ENCODE assay signal across 10 cellular contexts in the genomic region with DNA sequence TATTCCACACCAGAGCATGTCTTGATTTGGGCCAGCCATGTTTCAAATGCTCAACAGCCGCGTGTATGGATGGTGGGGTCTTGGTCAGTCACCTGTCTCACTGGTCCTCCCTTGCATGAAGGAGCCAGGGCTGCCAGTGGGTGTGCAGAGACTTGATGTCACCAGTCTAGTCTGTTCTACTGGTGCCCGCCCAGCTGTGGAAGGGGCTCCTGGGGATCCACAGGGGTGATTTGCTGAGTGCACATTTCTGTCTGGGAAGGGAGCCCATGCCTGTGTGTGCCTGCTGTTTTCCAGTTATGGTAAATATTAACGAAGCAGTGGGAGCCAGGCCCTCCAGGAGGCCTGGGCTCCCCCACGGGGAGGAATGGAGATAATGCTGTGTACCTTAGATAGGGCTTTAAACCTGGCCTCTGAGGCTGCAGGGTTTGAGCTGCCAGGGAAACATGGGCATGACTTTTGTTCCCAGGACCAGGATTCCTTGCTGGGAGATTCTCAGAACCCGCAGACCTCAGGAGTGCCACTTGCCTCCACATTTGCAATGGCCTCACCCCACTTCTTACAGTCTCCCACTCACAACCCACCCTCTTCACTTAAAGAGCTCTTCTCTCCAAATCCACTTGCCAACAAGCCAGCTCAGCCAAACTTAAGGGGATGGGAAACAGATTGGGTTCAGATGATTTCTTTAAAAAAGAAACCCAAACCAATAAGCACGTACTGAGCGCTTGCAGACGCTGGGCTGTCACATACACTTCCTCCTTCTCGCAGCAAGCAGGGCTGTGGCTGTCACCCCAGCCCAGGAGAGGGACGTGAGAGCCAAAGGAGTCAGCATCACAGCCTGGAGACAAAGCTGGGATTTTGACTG. TPM values are rescaled to one million over a fixed set of nuclear protein-coding genes. Genes with fewer than 3 reads are reported as not detected.
DNase-seq lines count a peak whose midpoint lies in the region; ATAC-seq and TF ChIP-seq lines count a peak whose summit lies in the region.
"Had no signal": no experiment of that assay in that cellular context is flagged by ENCODE, and none has a peak within 500 bp of the region (broad histone marks: within the 10 kb centered on the region; RNA-seq: fewer than 3 reads in every experiment).

No MANE protein-coding gene starts in this region.

- peak overlapping the region in 1 of 2 donors; percentile 48 for H3K9ac ChIP-seq in liver (ENCODE audit: low read depth in 1 of 2, low read length in 2 of 2)
- H3K9ac ChIP-seq: parathyroid adenoma had no signal

- peak overlapping the region; percentile 70 to 81 for H3K27ac ChIP-seq in liver (ENCODE audit: low read depth in 1 of 2, low read length in 2 of 2)
- H3K27ac ChIP-seq: parathyroid adenoma had no signal

- no peak for TF ChIP-seq CTCF in liver (IDR thresholded peaks at IDR 0.05; ENCODE audit: low read depth, low read length, missing input control)

- 18% methylated on average over 11 of the region's 11 CpGs for WGBS in liver

- H3K4me3 ChIP-seq in liver (ENCODE audit: low read depth in 1 of 3, low read length in 3 of 3), result peak overlapping the region in 1 of 3 donors; percentile 2

- ATAC-seq in HG02798 (IDR thresholded peaks at IDR 0.05; ENCODE audit: poor library complexity, unreplicated experiment), result no peak

- H3K27me3 ChIP-seq in liver (ENCODE audit: control insufficient read depth in 4 of 4, insufficient read depth in 4 of 4, low read length in 3 of 4), result no peaks in the 10 kb centered on the region

- no peaks in the 10 kb centered on the region for H3K36me3 ChIP-seq in liver (ENCODE audit: control insufficient read depth in 4 of 4, insufficient read depth in 3 of 4, low read depth in 1 of 4, low read length in 3 of 4)

- peak; percentile 64 to 74 for TF ChIP-seq RAD21 in liver (IDR thresholded peaks at IDR 0.05)

- DNase-seq in ACHN, result peak; percentile 55
- DNase-seq in Kasumi-1 (lab: John Stamatoyannopoulos, UW), result peak; percentile 74 to 82
- DNase-seq in SKM-1 treated with dmso at 0.1 percent for 144 hours (lab: John Stamatoyannopoulos, UW; ENCODE audit: unreplicated experiment), result peak; percentile 36
- DNase-seq in A172 (ENCODE audit: low spot score), result no peak
- DNase-seq in NCI-H1436 (lab: John Stamatoyannopoulos, UW), result no peak
- no peak for DNase-seq in AG08396 (ENCODE audit: low spot score)
- DNase-seq: NCI-H2227 treated with DMSO at 0.1 percent for 48 hours had no signal

- H3K4me1 ChIP-seq in liver (ENCODE audit: control insufficient read depth in 4 of 4, insufficient read depth in 4 of 4, low read length in 3 of 4), result peaks cover 3 to 40% (median 36%) of the 10 kb centered on the region in 4 donors

- in situ Hi-C loops in ACHN (cut with HindIII; ENCODE audit: low pct_ligation_motif_present, low pct_unique_long_range_greater_than_20kb, low sequenced_read_pairs), result no loop called here

- no peaks in the 10 kb centered on the region for H3K9me3 ChIP-seq in liver (ENCODE audit: control insufficient read depth in 4 of 4, low read length in 3 of 4)

TF ChIP-seq in liver, 16 proteins besides CTCF, POLR2A, EP300 and RAD21:
- TF ChIP-seq NR2F2 (IDR thresholded peaks at IDR 0.05) (peak; percentile 40), GABPA (IDR thresholded peaks at IDR 0.05 in 1 of 2, conservative IDR thresholded peaks at IDR 0.05 in 1 of 2) (no peak), JUND (IDR thresholded peaks at IDR 0.05) (peak in 1 of 2 donors; percentile 81), FOXA1 (IDR thresholded peaks at IDR 0.05) (peak; percentile 89), EGR1 (IDR thresholded peaks at IDR 0.05; ENCODE audit: low read depth in 2 of 2) (peak in 1 of 2 donors; percentile 75), SP1 (IDR thresholded peaks at IDR 0.05) (peak; percentile 77), RXRA (IDR thresholded peaks at IDR 0.05) (peak; percentile 66 to 92), HNF4A (conservative IDR thresholded peaks at IDR 0.05) (peak; percentile 64 to 89), TAF1 (conservative IDR thresholded peaks at IDR 0.05) (peak; percentile 61), HNF4G (IDR thresholded peaks at IDR 0.05) (peak; percentile 44), YY1 (IDR thresholded peaks at IDR 0.05) (peak; percentile 91), FOXA2 (IDR thresholded peaks at IDR 0.05) (peak; percentile 92)
- TF ChIP-seq, protein P1, sequence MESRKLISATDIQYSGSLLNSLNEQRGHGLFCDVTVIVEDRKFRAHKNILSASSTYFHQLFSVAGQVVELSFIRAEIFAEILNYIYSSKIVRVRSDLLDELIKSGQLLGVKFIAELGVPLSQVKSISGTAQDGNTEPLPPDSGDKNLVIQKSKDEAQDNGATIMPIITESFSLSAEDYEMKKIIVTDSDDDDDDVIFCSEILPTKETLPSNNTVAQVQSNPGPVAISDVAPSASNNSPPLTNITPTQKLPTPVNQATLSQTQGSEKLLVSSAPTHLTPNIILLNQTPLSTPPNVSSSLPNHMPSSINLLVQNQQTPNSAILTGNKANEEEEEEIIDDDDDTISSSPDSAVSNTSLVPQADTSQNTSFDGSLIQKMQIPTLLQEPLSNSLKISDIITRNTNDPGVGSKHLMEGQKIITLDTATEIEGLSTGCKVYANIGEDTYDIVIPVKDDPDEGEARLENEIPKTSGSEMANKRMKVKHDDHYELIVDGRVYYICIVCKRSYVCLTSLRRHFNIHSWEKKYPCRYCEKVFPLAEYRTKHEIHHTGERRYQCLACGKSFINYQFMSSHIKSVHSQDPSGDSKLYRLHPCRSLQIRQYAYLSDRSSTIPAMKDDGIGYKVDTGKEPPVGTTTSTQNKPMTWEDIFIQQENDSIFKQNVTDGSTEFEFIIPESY (IDR thresholded peaks at IDR 0.05), result peak; percentile 77
- TF ChIP-seq, protein P2, sequence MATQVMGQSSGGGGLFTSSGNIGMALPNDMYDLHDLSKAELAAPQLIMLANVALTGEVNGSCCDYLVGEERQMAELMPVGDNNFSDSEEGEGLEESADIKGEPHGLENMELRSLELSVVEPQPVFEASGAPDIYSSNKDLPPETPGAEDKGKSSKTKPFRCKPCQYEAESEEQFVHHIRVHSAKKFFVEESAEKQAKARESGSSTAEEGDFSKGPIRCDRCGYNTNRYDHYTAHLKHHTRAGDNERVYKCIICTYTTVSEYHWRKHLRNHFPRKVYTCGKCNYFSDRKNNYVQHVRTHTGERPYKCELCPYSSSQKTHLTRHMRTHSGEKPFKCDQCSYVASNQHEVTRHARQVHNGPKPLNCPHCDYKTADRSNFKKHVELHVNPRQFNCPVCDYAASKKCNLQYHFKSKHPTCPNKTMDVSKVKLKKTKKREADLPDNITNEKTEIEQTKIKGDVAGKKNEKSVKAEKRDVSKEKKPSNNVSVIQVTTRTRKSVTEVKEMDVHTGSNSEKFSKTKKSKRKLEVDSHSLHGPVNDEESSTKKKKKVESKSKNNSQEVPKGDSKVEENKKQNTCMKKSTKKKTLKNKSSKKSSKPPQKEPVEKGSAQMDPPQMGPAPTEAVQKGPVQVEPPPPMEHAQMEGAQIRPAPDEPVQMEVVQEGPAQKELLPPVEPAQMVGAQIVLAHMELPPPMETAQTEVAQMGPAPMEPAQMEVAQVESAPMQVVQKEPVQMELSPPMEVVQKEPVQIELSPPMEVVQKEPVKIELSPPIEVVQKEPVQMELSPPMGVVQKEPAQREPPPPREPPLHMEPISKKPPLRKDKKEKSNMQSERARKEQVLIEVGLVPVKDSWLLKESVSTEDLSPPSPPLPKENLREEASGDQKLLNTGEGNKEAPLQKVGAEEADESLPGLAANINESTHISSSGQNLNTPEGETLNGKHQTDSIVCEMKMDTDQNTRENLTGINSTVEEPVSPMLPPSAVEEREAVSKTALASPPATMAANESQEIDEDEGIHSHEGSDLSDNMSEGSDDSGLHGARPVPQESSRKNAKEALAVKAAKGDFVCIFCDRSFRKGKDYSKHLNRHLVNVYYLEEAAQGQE (IDR thresholded peaks at IDR 0.05), result peak; percentile 89
- TF ChIP-seq, protein P3, sequence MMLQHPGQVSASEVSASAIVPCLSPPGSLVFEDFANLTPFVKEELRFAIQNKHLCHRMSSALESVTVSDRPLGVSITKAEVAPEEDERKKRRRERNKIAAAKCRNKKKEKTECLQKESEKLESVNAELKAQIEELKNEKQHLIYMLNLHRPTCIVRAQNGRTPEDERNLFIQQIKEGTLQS (IDR thresholded peaks at IDR 0.05), result no peak
- TF ChIP-seq, protein P4, sequence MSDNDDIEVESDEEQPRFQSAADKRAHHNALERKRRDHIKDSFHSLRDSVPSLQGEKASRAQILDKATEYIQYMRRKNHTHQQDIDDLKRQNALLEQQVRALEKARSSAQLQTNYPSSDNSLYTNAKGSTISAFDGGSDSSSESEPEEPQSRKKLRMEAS (IDR thresholded peaks at IDR 0.05), result peak; percentile 89

RNA-seq across cellular contexts. Expression of a gene that starts 54.1 kb away (rescaled TPM):
- 100 to 1,000 TPM in 1 of 2 donors, 10 to 100 TPM in 1; 35.5 to 160 TPM for total RNA-seq in liver
- 10 to 100 TPM; 14.7 to 94.8 TPM for polyA plus RNA-seq in liver
- total RNA-seq in A172 (2014; rRNA removed; shearing (Covaris generic)), result 29.0 and 35.2 TPM in 2 replicates

Comparison
In these comparisons a context has a peak if more than half of its experiments do, and no peak if none do; other contexts are left out.
1. DNase-seq: peak in ACHN (single experiment), Kasumi-1 (2 of 2) and SKM-1 treated with dmso at 0.1 percent for 144 hours (single experiment); none in A172 (single experiment), NCI-H1436 (single experiment) and AG08396 (single experiment).